ENCODE assay signal across 28 cellular contexts in genomic region chr7:138974675-138975237, GRCh38. TPM values are rescaled to one million over a fixed set of nuclear protein-coding genes. Genes with fewer than 3 reads are reported as not detected.
DNase-seq lines count a peak whose midpoint lies in the region; ATAC-seq, FAIRE-seq and TF ChIP-seq lines count a peak whose summit lies in the region.
"Had no signal": no experiment of that assay in that cellular context is flagged by ENCODE, and none has a peak within 500 bp of the region (broad histone marks: within the 10 kb centered on the region; RNA-seq: fewer than 3 reads in every experiment).

No MANE protein-coding gene starts in this region.

- H3K27me3 ChIP-seq in H1 (replicated peaks in 1 of 4; ENCODE audit: control insufficient read depth in 3 of 4, extremely low read depth in 1 of 4, insufficient read depth in 3 of 4, low read length in 3 of 4) (peaks cover 0 to 3% (median 0%) of the 10 kb centered on the region in 4 experiments; a peak in 1 of 7 replicates), neuronal stem cell (ENCODE audit: control insufficient read depth in 3 of 3, insufficient read depth in 3 of 3, low read depth in 1 of 3, low read length in 3 of 3) (no peaks in the 10 kb centered on the region)

- TF ChIP-seq EP300 in H1 (IDR thresholded peaks at IDR 0.05; ENCODE audit: borderline replicate concordance in 1 of 2, low read depth in 2 of 2, low read length in 2 of 2): no peak

- no peak overlapping the region for H3K18ac ChIP-seq in H1 (ENCODE audit: extremely low read depth, low read length)
- no peak overlapping the region for H3K18ac ChIP-seq in neuronal stem cell (ENCODE audit: low read length)

- peaks cover 10 to 80% of the 10 kb centered on the region in 2 experiments for H3K79me2 ChIP-seq in H1 (ENCODE audit: control insufficient read depth in 1 of 2, insufficient read depth in 2 of 2, low read length in 2 of 2)

- H2BK120ac ChIP-seq in H1 (replicated peaks; ENCODE audit: low read depth, low read length): peak overlapping the region; percentile 50
- H2BK120ac ChIP-seq in neuronal stem cell (ENCODE audit: low read depth, low read length): no peak overlapping the region

- H3K36me3 ChIP-seq in H1 (ENCODE audit: control insufficient read depth in 2 of 4, insufficient read depth in 4 of 4, low read length in 3 of 4): no peaks in the 10 kb centered on the region
- H3K36me3 ChIP-seq in neuronal stem cell (replicated peaks in 1 of 2; ENCODE audit: control insufficient read depth in 2 of 2, insufficient read depth in 2 of 2, low read length in 2 of 2): peaks cover 1 to 4% of the 10 kb centered on the region in 2 donors
- H3K36me3 ChIP-seq: gastrocnemius medialis had no signal

- peak overlapping the region; percentile 22; the same call in 1 of the 2 replicates for H2BK5ac ChIP-seq in H1 (ENCODE audit: low read depth, low read length)
- H2BK5ac ChIP-seq in neuronal stem cell (ENCODE audit: low read length): no peak overlapping the region

- peak; percentile 8 for DNase-seq in DMS79 treated with DMSO at 0.1 percent for 48 hours (lab: John Stamatoyannopoulos, UW)
- DNase-seq in DMS79 (lab: John Stamatoyannopoulos, UW): no peak
- peak; percentile 90 for DNase-seq in NCI-H187 treated with DMSO at 0.1 percent for 48 hours (lab: John Stamatoyannopoulos, UW)
- DNase-seq in H1 (ENCODE audit: low read depth in 1 of 2, low spot score in 2 of 2): no peak
- no peak for DNase-seq in neuronal stem cell (ENCODE audit: low spot score)
- no peak for DNase-seq in AML-193 (lab: John Stamatoyannopoulos, UW)
- no peak for DNase-seq in activated CD8-positive, alpha-beta memory T cell treated with anti-CD3 and anti-CD28 coated beads, Interleukin-2, amount 50 U/mL, for 48 hours
- DNase-seq: 8988T; activated CD4-positive, alpha-beta T cell treated with anti-CD3 and anti-CD28 coated beads, Interleukin-2, amount 50 U/mL, for 1 hour; activated CD4-positive, CD25-positive, alpha-beta regulatory T cell; activated gamma-delta T cell; activated naive CD8-positive, alpha-beta T cell treated with anti-CD3 and anti-CD28 coated beads for 36 hours; activated T-cell treated with anti-CD3 and anti-CD28 coated beads, Interleukin-2, amount 50 U/mL, for 24 hours; CD4-positive, alpha-beta memory T cell; gastrocnemius medialis; immature natural killer cell; Kasumi-1; left cardiac atrium; naive thymus-derived CD8-positive, alpha-beta T cell; NCI-H2227 treated with DMSO at 0.1 percent for 48 hours; NCI-H748 treated with DMSO at 0.1 percent for 48 hours; stimulated activated CD4-positive, alpha-beta T cell treated with anti-CD3 and anti-CD28 coated beads, Interleukin-15, amount 100 ng/mL, for 24 hours; T-helper 1 cell; trophoblast cell had no signal

- H3K79me1 ChIP-seq in H1 (ENCODE audit: low read depth, low read length) (peaks cover 23% of the 10 kb centered on the region), neuronal stem cell (ENCODE audit: low read depth, low read length) (peaks cover 9% of the 10 kb centered on the region)

- H2AFZ ChIP-seq in H1 (ENCODE audit: low read length): no peak overlapping the region
- no peak overlapping the region for H2AFZ ChIP-seq in neuronal stem cell (ENCODE audit: low read length)

- CTCF ChIA-PET in H1 (lab: Charles Lee; ENCODE audit: partially characterized antibody): interaction anchor here (0.9 to 2.2 kb wide), 6 partner anchors 11 to 100 kb away, joined by 3 to 8 read pairs (median 3); no protein-coding TSS in a partner anchor

- peak overlapping the region in 1 of 4 experiments; percentile 31; a peak in 3 of 8 replicates for H3K4me3 ChIP-seq in H1 (ENCODE audit: extremely low read depth in 1 of 4, insufficient read depth in 2 of 4, low read depth in 3 of 4, low read length in 4 of 4)
- H3K4me3 ChIP-seq in neuronal stem cell (ENCODE audit: low read length in 2 of 2): no peak overlapping the region
- H3K4me3 ChIP-seq: gastrocnemius medialis, SK-N-MC had no signal

- H3K4ac ChIP-seq in H1 (replicated peaks; ENCODE audit: insufficient read length, low read depth, low read length): no peak overlapping the region
- no peak overlapping the region for H3K4ac ChIP-seq in neuronal stem cell (ENCODE audit: low read length)

- H3K9ac ChIP-seq in H1 (replicated peaks in 1 of 4; ENCODE audit: extremely low read depth in 1 of 4, low read depth in 3 of 4, low read length in 3 of 4) (no peak overlapping the region), neuronal stem cell (ENCODE audit: low read depth, low read length, poor library complexity) (no peak overlapping the region)

- H2BK15ac ChIP-seq in H1 (ENCODE audit: low read length) (no peak overlapping the region), neuronal stem cell (ENCODE audit: low read length) (no peak overlapping the region)

- H3K14ac ChIP-seq in H1 (ENCODE audit: insufficient read length): no peak overlapping the region
- H3K14ac ChIP-seq in neuronal stem cell (ENCODE audit: low read length): no peak overlapping the region

- 19% methylated on average over 5 of the region's 5 CpGs; no CpG with 5 or more reads in 1 of the 2 experiments for WGBS in H1 (ENCODE audit: extremely low coverage in 1 of 2, insufficient coverage in 1 of 2, insufficient read length in 1 of 2, insufficient replicate concordance in 2 of 2, low coverage in 1 of 2, low lambda C conversion rate in 2 of 2, missing lambda C conversion rate in 1 of 2), 2 experiments
- no CpG with 5 or more reads among the region's 5 CpGs for WGBS in neuronal stem cell (ENCODE audit: extremely low coverage in 2 of 2, insufficient read length in 2 of 2, insufficient replicate concordance in 1 of 2), 2 donors

- no peak for TF ChIP-seq CTCF in H1 (IDR thresholded peaks at IDR 0.05; ENCODE audit: control extremely low read depth in 1 of 3, insufficient read depth in 1 of 3, low read depth in 1 of 3, low read length in 3 of 3)

- FAIRE-seq in H1 (lab: Jason Lieb, UNC): no peak
- FAIRE-seq: H54 had no signal

- peaks cover 8 to 30% (median 22%) of the 10 kb centered on the region in 4 experiments for H3K4me1 ChIP-seq in H1 (replicated peaks in 1 of 4; ENCODE audit: control insufficient read depth in 3 of 4, insufficient read depth in 4 of 4, low read length in 3 of 4)
- peaks cover 9 to 19% of the 10 kb centered on the region in 2 donors for H3K4me1 ChIP-seq in neuronal stem cell (ENCODE audit: control insufficient read depth in 2 of 2, insufficient read depth in 1 of 2, low read depth in 1 of 2, low read length in 2 of 2)

- H2BK12ac ChIP-seq in H1 (ENCODE audit: low read depth, low read length): no peak overlapping the region
- H2BK12ac ChIP-seq in neuronal stem cell (ENCODE audit: low read length): no peak overlapping the region

- no peak overlapping the region for H2BK20ac ChIP-seq in H1 (ENCODE audit: low read length)

- H4K5ac ChIP-seq in H1 (ENCODE audit: insufficient read length, low read depth, low read length): no peak overlapping the region

- no peak overlapping the region for H3K56ac ChIP-seq in H1 (replicated peaks; ENCODE audit: insufficient read length, low read depth, low read length)

- no peak overlapping the region for H3K27ac ChIP-seq in H1 (ENCODE audit: low read depth, low read length)
- H3K27ac ChIP-seq in neuronal stem cell (replicated peaks; ENCODE audit: low read length): no peak overlapping the region
- H3K27ac ChIP-seq: gastrocnemius medialis, SK-N-MC had no signal

- no peaks in the 10 kb centered on the region for H3K9me3 ChIP-seq in H1 (ENCODE audit: insufficient read depth in 2 of 2, low read depth in 1 of 2, low read length in 1 of 2)
- H3K9me3 ChIP-seq in neuronal stem cell (replicated peaks in 1 of 2; ENCODE audit: control insufficient read depth in 2 of 2, insufficient read depth in 1 of 2, low read depth in 1 of 2, low read length in 2 of 2): no peaks in the 10 kb centered on the region
- H3K9me3 ChIP-seq: gastrocnemius medialis had no signal

- ATAC-seq in GM18909 (IDR thresholded peaks at IDR 0.05; ENCODE audit: poor library complexity, unreplicated experiment): no peak
- ATAC-seq: gastrocnemius medialis; left cardiac atrium; naive thymus-derived CD8-positive, alpha-beta T cell; stimulated activated memory B cell treated with anti-CD40 and anti-IgM and Interleukin-4, amounts not matched to agents 10 μg/mL and 1 μg/mL and 100 μg/mL, for 72 hours had no signal

- H2AK5ac ChIP-seq in H1 (ENCODE audit: low read depth, low read length): no peak overlapping the region
- H2AK5ac ChIP-seq in neuronal stem cell (ENCODE audit: low read depth, low read length): no peak overlapping the region

- H4K20me1 ChIP-seq in H1 (replicated peaks in 1 of 2; ENCODE audit: control insufficient read depth in 1 of 2, insufficient read depth in 2 of 2, low read length in 2 of 2): peaks cover 2 to 4% of the 10 kb centered on the region in 2 experiments

- H3K23me2 ChIP-seq in H1 (ENCODE audit: low read depth, low read length): peaks cover 6% of the 10 kb centered on the region; the same call in 1 of the 2 replicates

- no peak overlapping the region for H4K8ac ChIP-seq in H1 (ENCODE audit: extremely low read depth, insufficient read depth, low read length)
- H4K8ac ChIP-seq in neuronal stem cell (ENCODE audit: low read depth, low read length): no peak overlapping the region

- H4K91ac ChIP-seq in H1 (replicated peaks; ENCODE audit: insufficient read length, low read length): no peak overlapping the region
- no peak overlapping the region for H4K91ac ChIP-seq in neuronal stem cell (ENCODE audit: low read depth, low read length, poor library complexity)

- no peak for TF ChIP-seq POLR2A in H1 (IDR thresholded peaks at IDR 0.05; ENCODE audit: control extremely low read depth in 1 of 2, low read depth in 2 of 2, low read length in 2 of 2)

- H3K4me2 ChIP-seq in H1 (ENCODE audit: insufficient read depth in 1 of 2, low read depth in 2 of 2, low read length in 2 of 2) (peak overlapping the region; percentile 61 to 68), neuronal stem cell (ENCODE audit: insufficient read depth, low read length, poor library complexity, severe bottlenecking) (peak overlapping the region; percentile 27)

- H3K23ac ChIP-seq in H1 (ENCODE audit: insufficient read length) (no peak overlapping the region), neuronal stem cell (ENCODE audit: low read depth, low read length, poor library complexity) (no peak overlapping the region)

- POLR2A ChIA-PET in H1 (lab: Charles Lee; ENCODE audit: partially characterized antibody): interaction anchor here (0.9 to 1.2 kb wide), 2 partner anchors 11 to 43 kb away, joined by 3 read pairs; no protein-coding TSS in a partner anchor

- no peak for TF ChIP-seq RAD21 in H1 (IDR thresholded peaks at IDR 0.05 in 1 of 2, conservative IDR thresholded peaks at IDR 0.05 in 1 of 2; ENCODE audit: low read depth in 2 of 2, low read length in 2 of 2)

RNA-seq across cellular contexts. Expression of gene KIAA1549, which starts 6.4 kb away (rescaled TPM):
- 17.3 and 17.6 TPM in 2 replicates for total RNA-seq in H1 (2021; fragmentation: NEBNext Ultra II Directional; extraction: Animal tissue kit (Norgen Biotek cat#: 25700))
- 6.5 and 10.2 TPM in 2 replicates for polyA plus RNA-seq in H1 (2011; rRNA removed)
- 4.0 TPM for polyA plus RNA-seq in H1 (2011; cell fraction: cytosol; rRNA removed)
- 13.7 TPM for polyA plus RNA-seq in H1 (2011; cell fraction: nucleus; rRNA removed)
- 8.7 to 11.1 TPM (median 10.0 TPM) in 4 replicates for polyA plus RNA-seq in H1 (2012, experiment 1 of 2)
- polyA plus RNA-seq in H1 (2012, experiment 2 of 2): 2.2 TPM
- polyA plus RNA-seq in H1 (2013, experiment 1 of 2): 11.7 TPM
- 11.5 TPM for polyA plus RNA-seq in H1 (2013, experiment 2 of 2)
- 14.8 and 17.9 TPM in 2 replicates for polyA minus RNA-seq in H1 (2011; rRNA and poly(A)+ RNA removed)
- polyA minus RNA-seq in H1 (2011; cell fraction: cytosol; rRNA and poly(A)+ RNA removed): 9.4 TPM
- 19.8 TPM for polyA minus RNA-seq in H1 (2011; cell fraction: nucleus; rRNA and poly(A)+ RNA removed)
- polyA plus RNA-seq in neuronal stem cell (2013, experiment 1 of 2): 10.0 TPM
- 10.6 TPM for polyA plus RNA-seq in neuronal stem cell (2013, experiment 2 of 2)
- polyA plus RNA-seq: naive thymus-derived CD8-positive, alpha-beta T cell had no signal

Comparison
In these comparisons a context has a peak if more than half of its experiments do, and no peak if none do; other contexts are left out.
1. DNase-seq: peak in DMS79 treated with DMSO at 0.1 percent for 48 hours (single experiment) and NCI-H187 treated with DMSO at 0.1 percent for 48 hours (single experiment); none in DMS79 (single experiment), H1 (0 of 2), neuronal stem cell (single experiment), AML-193 (0 of 2) and activated CD8-positive, alpha-beta memory T cell treated with anti-CD3 and anti-CD28 coated beads, Interleukin-2, amount 50 U/mL, for 48 hours (single experiment).